8 cellular contexts compared by ENCODE assay signal in the genomic region with DNA sequence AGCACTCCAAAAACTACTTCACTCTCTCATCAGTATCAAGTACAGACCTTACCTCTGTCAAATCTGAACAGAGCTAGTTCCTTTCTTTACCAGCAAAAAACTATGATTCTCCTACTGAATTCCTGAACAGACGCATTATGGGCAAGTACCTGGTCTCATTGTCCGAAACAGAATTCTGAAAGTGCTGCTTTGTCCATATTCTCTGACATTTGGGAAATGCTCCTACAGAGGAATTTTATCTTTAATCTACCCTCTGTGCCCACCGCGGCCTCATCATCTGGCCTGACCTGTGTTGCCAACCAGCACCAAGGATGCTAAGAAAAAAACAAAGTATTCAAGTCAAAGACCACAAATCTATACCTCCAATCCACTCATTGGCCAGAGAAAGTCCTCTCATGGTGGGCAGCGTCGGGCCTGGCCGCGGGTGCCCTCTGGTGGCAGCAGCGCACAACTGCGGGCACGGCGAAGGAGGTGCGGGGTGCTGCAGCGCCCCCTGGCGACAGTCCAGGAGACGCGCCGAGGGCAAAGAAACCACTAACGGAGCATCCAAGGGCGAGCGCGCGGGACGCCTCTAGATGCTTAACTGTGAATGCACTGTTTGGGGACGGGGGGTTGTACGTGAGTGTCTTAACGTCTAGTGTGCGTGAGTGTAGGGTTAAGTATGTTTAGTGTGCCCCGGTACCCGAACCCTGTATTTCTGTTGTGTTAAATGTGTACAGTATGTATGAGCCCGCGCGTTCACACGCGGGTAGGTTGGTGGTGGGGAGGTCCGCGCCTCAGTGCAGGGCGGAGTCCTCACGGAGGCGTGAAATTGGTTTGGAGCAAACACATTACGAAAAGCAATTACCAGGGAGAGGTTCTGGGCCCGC. TPM values are rescaled to one million over a fixed set of nuclear protein-coding genes. Genes with fewer than 3 reads are reported as not detected.
DNase-seq lines count a peak whose midpoint lies in the region; ATAC-seq, FAIRE-seq and TF ChIP-seq lines count a peak whose summit lies in the region.

No MANE protein-coding gene starts in this region.

- no peak overlapping the region for H2AK5ac ChIP-seq in mesendoderm (ENCODE audit: low read length)

- no peaks in the 10 kb centered on the region for H3K79me2 ChIP-seq in mesendoderm (ENCODE audit: control insufficient read depth, insufficient read depth, low read length)

- DNase-seq in GM13976 (ENCODE audit: low spot score) (peak; percentile 94), NCI-H748 treated with DMSO at 0.1 percent for 48 hours (lab: John Stamatoyannopoulos, UW) (peak; percentile 57), ecto neural progenitor cell (ENCODE audit: low spot score) (peak; percentile 89), mesendoderm (peak; percentile 76)
- peak; percentile 77 to 80 for DNase-seq in activated CD4-positive, alpha-beta T cell treated with anti-CD3 and anti-CD28 coated beads, Interleukin-2, amount 50 U/mL, for 48 hours
- DNase-seq in stimulated activated CD8-positive, alpha-beta memory T cell treated with anti-CD3 and anti-CD28 coated beads, Interleukin-2, amount 100 ng/mL, for 1 hour (ENCODE audit: low read depth in 2 of 2), result peak; percentile 57 to 63

- no peak overlapping the region for H2BK15ac ChIP-seq in mesendoderm (replicated peaks; ENCODE audit: low read depth)

- in situ Hi-C loops in GM13976 (cut with MboI; ENCODE audit: low sequenced_read_pairs, unreplicated experiment), result no loop called here

- H3K79me1 ChIP-seq in mesendoderm (ENCODE audit: low read length), result no peaks in the 10 kb centered on the region

- FAIRE-seq in A204.1 (lab: Jason Lieb, UNC), result peak; percentile 87

- H4K8ac ChIP-seq in mesendoderm (ENCODE audit: low read depth, low read length), result no peak overlapping the region

- peaks cover 6% of the 10 kb centered on the region for H3K4me1 ChIP-seq in mesendoderm (ENCODE audit: control insufficient read depth, low read depth, low read length)

- H3K23ac ChIP-seq in mesendoderm (ENCODE audit: low read length), result no peak overlapping the region

- no peak overlapping the region for H2BK5ac ChIP-seq in mesendoderm (ENCODE audit: low read length)

- H3K4ac ChIP-seq in mesendoderm (ENCODE audit: low read depth, low read length), result no peak overlapping the region

- no peaks in the 10 kb centered on the region for H3K36me3 ChIP-seq in mesendoderm (ENCODE audit: control insufficient read depth, insufficient read depth, low read length)

- H3K4me2 ChIP-seq in mesendoderm (ENCODE audit: low read length), result no peak overlapping the region

- peaks cover 21% of the 10 kb centered on the region for H3K27me3 ChIP-seq in mesendoderm (ENCODE audit: insufficient read depth, low read length, poor library complexity)

- peak; percentile 100 for TF ChIP-seq CTCF in GM13976 (IDR thresholded peaks at IDR 0.05; ENCODE audit: borderline replicate concordance, control extremely low read depth, extremely low read depth, insufficient read depth, missing control alignments)

- peak; percentile 78 for ATAC-seq in HG03064 (IDR thresholded peaks at IDR 0.05; ENCODE audit: low read depth, unreplicated experiment)

- no peak overlapping the region for H3K56ac ChIP-seq in mesendoderm (ENCODE audit: low read length)

- H3K18ac ChIP-seq in mesendoderm (ENCODE audit: low read length), result no peak overlapping the region

- no CpG with 5 or more reads among the region's 42 CpGs for WGBS in mesendoderm (ENCODE audit: extremely low coverage, insufficient coverage, low lambda C conversion rate)

- no peak overlapping the region for H3K27ac ChIP-seq in mesendoderm (ENCODE audit: low read depth, low read length)

- no peak overlapping the region for H3K9ac ChIP-seq in mesendoderm (ENCODE audit: low read length)

- no peak overlapping the region for H3K4me3 ChIP-seq in mesendoderm (ENCODE audit: low read length)

- H4K5ac ChIP-seq in mesendoderm (ENCODE audit: low read length), result no peak overlapping the region

- H2BK120ac ChIP-seq in mesendoderm (ENCODE audit: low read depth, low read length), result no peak overlapping the region

RNA-seq across cellular contexts. Expression of a gene that starts 5.0 kb away (rescaled TPM):
- not detected for polyA plus RNA-seq in mesendoderm (2013, experiment 1 of 2)
- polyA plus RNA-seq in mesendoderm (2013, experiment 2 of 2), result not detected

RNA-seq across cellular contexts. Expression of a gene that starts 14.5 kb away (rescaled TPM):
- polyA plus RNA-seq in mesendoderm (2013, experiment 1 of 2), result not detected
- polyA plus RNA-seq in mesendoderm (2013, experiment 2 of 2), result not detected

RNA-seq across cellular contexts. Expression of a gene that starts 37.8 kb away (rescaled TPM):
- not detected for polyA plus RNA-seq in mesendoderm (2013, experiment 1 of 2)
- polyA plus RNA-seq in mesendoderm (2013, experiment 2 of 2), result not detected

RNA-seq across cellular contexts. Expression of a gene that starts 54.5 kb away (rescaled TPM):
- polyA plus RNA-seq in mesendoderm (2013, experiment 1 of 2), result 36.4 TPM
- 36.2 TPM for polyA plus RNA-seq in mesendoderm (2013, experiment 2 of 2)

RNA-seq across cellular contexts. Expression of a gene that starts 59.8 kb away (rescaled TPM):
- 7.4 TPM for polyA plus RNA-seq in mesendoderm (2013, experiment 1 of 2)
- 7.9 TPM for polyA plus RNA-seq in mesendoderm (2013, experiment 2 of 2)
